In the genomic region with DNA sequence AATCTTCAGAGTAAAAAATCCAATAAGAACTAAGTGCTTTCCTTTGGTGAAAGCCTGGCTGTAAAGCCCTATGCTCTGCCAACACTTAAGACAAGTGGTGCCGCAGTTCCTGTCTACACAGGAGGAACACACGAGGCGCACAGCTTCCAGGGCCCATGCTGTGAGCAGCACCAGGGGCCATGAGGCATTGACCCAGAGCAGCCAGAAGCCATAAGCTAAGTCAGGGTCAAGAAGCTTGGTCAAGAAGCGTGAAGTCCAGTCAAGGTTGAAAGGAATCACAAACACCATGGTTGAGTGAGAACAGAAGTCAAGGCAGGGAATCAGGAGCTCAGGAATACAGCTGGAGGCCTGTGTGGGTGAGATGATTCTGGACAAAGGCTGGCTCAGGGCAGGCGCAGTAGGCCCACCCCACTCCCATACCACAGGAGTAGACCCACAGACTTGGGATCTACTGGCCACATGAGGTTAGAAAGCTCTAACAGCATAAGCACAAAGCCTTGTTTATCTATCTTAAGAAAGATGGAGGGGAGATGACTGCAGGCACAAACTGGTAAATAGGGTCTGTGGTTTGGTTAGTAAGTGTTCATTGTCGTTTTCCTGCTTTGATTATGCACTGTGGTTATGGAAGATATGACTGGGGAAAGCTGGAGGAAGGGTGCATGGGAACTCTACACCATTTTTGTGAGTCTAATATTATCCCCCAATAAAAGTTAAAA, we compare ENCODE assay signal across 29 cellular contexts. TPM values are rescaled to one million over a fixed set of nuclear protein-coding genes. Genes with fewer than 3 reads are reported as not detected.
DNase-seq lines count a peak whose midpoint lies in the region; ATAC-seq, FAIRE-seq and TF ChIP-seq lines count a peak whose summit lies in the region.
"Had no signal": no experiment of that assay in that cellular context is flagged by ENCODE, and none has a peak within 500 bp of the region (broad histone marks: within the 10 kb centered on the region; RNA-seq: fewer than 3 reads in every experiment).

No MANE protein-coding gene starts in this region.

- ATAC-seq in naive thymus-derived CD8-positive, alpha-beta T cell, result no peak
- ATAC-seq in GM21360 (IDR thresholded peaks at IDR 0.05; ENCODE audit: unreplicated experiment) (no peak), GM21723 (IDR thresholded peaks at IDR 0.05; ENCODE audit: unreplicated experiment) (no peak)
- ATAC-seq: body of pancreas, gastroesophageal sphincter had no signal

- H3K9me3 Mint-ChIP-seq in naive thymus-derived CD8-positive, alpha-beta T cell, result no peaks in the 10 kb centered on the region

- H3K27me3 ChIP-seq in bronchial epithelial cell (ENCODE audit: control insufficient read depth, insufficient read depth, low read length), result no peaks in the 10 kb centered on the region
- H3K27me3 ChIP-seq: body of pancreas, esophagus muscularis mucosa, gastroesophageal sphincter, neutrophil, Peyer's patch, tibial artery had no signal

- H3K27ac Mint-ChIP-seq in naive thymus-derived CD8-positive, alpha-beta T cell, result peak overlapping the region in 8 of 10 donors; percentile 35 to 79 (median 64)

- H3K4me1 Mint-ChIP-seq in naive thymus-derived CD8-positive, alpha-beta T cell, result peaks cover 16 to 33% (median 19%) of the 10 kb centered on the region in 4 donors

- FAIRE-seq in bronchial epithelial cell (lab: Jason Lieb, UNC), result peak; percentile 80
- FAIRE-seq: H54, keratinocyte, small intestine had no signal

- peaks cover 15% of the 10 kb centered on the region for H3K36me3 ChIP-seq in bronchial epithelial cell (ENCODE audit: control insufficient read depth, insufficient read depth, low read length)

- no peak for TF ChIP-seq CTCF in bronchial epithelial cell (IDR thresholded peaks at IDR 0.05; ENCODE audit: insufficient read depth, low read length, severe bottlenecking)

- H3K4me3 Mint-ChIP-seq in naive thymus-derived CD8-positive, alpha-beta T cell, result peak overlapping the region in 1 of 10 donors; percentile 15

- H3K4me3 ChIP-seq in bronchial epithelial cell (ENCODE audit: low read depth, low read length), result no peak overlapping the region
- H3K4me3 ChIP-seq: body of pancreas, esophagus muscularis mucosa, gastroesophageal sphincter, Peyer's patch, tibial artery had no signal

- peak; percentile 46 for DNase-seq in NCI-H2107 treated with DMSO at 0.1 percent for 48 hours (lab: John Stamatoyannopoulos, UW; ENCODE audit: unreplicated experiment)
- DNase-seq in NCI-H2107 (lab: John Stamatoyannopoulos, UW), result no peak
- DNase-seq in DMS79 treated with DMSO at 0.1 percent for 48 hours (lab: John Stamatoyannopoulos, UW), result peak; percentile 95
- DNase-seq in bronchial epithelial cell (ENCODE audit: low read depth), result no peak
- DNase-seq in naive thymus-derived CD8-positive, alpha-beta T cell, result no peak
- no peak for DNase-seq in posterior cingulate gyrus
- DNase-seq: 8988T; activated CD4-positive, alpha-beta T cell treated with anti-CD3 and anti-CD28 coated beads, Interleukin-2, amount 50 U/mL, for 4 hours; activated naive CD4-positive, alpha-beta T cell treated with anti-CD3 and anti-CD28 coated beads, Interleukin-2, amount 50 U/mL, for 16 hours; activated T-cell treated with anti-CD3 and anti-CD28 coated beads for 4 hours; AML-193; body of pancreas; COR-L47; effector CD4-positive, alpha-beta T cell; NCI-H510A treated with DMSO at 0.1 percent for 48 hours; NK-92 treated with Interleukin-12 subunit alpha and Interleukin-12 subunit beta, amount 100 ng/mL, for 24 hours; Peyer's patch; small intestine; stimulated activated CD4-positive, alpha-beta T cell treated with anti-CD3 and anti-CD28 coated beads, Interleukin-2, amount 100 ng/mL, for 48 hours; stimulated activated naive CD4-positive, alpha-beta T cell treated with Interleukin-2 at 50 U/mL for 16 hours; T-helper 2 cell; tibial artery had no signal

- intact Hi-C loops in posterior cingulate gyrus (cut with DNase I), result no loop called here

- peaks cover 28 to 92% (median 56%) of the 10 kb centered on the region in 3 donors for H3K36me3 Mint-ChIP-seq in naive thymus-derived CD8-positive, alpha-beta T cell

- no peaks in the 10 kb centered on the region for H3K27me3 Mint-ChIP-seq in naive thymus-derived CD8-positive, alpha-beta T cell

- POLR2A ChIA-PET in naive thymus-derived CD8-positive, alpha-beta T cell (lab: Charles Lee), result interaction anchor here (1.1 to 1.6 kb wide), 5 partner anchors 10 to 53 kb away, joined by 3 to 7 read pairs (median 3); no protein-coding TSS in a partner anchor

RNA-seq across cellular contexts. Expression of a gene that starts 42.9 kb away (rescaled TPM):
- 12.1 and 15.9 TPM in 2 replicates for total RNA-seq in bronchial epithelial cell
- 100 to 1,000 TPM; 212 to 217 TPM for total RNA-seq in naive thymus-derived CD8-positive, alpha-beta T cell
- polyA plus RNA-seq in naive thymus-derived CD8-positive, alpha-beta T cell, result 100 to 1,000 TPM; 103 to 152 (median 150) TPM

RNA-seq across cellular contexts. Expression of a gene that starts 44.1 kb away (rescaled TPM):
- 21.8 and 35.8 TPM in 2 replicates for total RNA-seq in bronchial epithelial cell
- total RNA-seq in naive thymus-derived CD8-positive, alpha-beta T cell, result 10 to 100 TPM; 58.3 to 59.3 TPM
- 10 to 100 TPM; 57.5 to 90.4 (median 89.5) TPM for polyA plus RNA-seq in naive thymus-derived CD8-positive, alpha-beta T cell

RNA-seq across cellular contexts. Expression of a gene that starts 46.1 kb away (rescaled TPM):
- 5.3 and 6.8 TPM in 2 replicates for total RNA-seq in bronchial epithelial cell
- 1 to 10 TPM; 5.5 to 5.9 TPM for total RNA-seq in naive thymus-derived CD8-positive, alpha-beta T cell
- 1 to 10 TPM; 4.1 to 6.8 (median 6.1) TPM for polyA plus RNA-seq in naive thymus-derived CD8-positive, alpha-beta T cell

Comparison
In these comparisons a context has a peak if more than half of its experiments do, and no peak if none do; other contexts are left out.
1. DNase-seq: peak in NCI-H2107 treated with DMSO at 0.1 percent for 48 hours (single experiment) and DMS79 treated with DMSO at 0.1 percent for 48 hours (single experiment); none in NCI-H2107 (single experiment), bronchial epithelial cell (single experiment), naive thymus-derived CD8-positive, alpha-beta T cell (0 of 10) and posterior cingulate gyrus (0 of 10).
2. RNA of a gene that starts 42.9 kb away (total RNA-seq): 212 to 217 TPM in naive thymus-derived CD8-positive, alpha-beta T cell; 12.1 to 15.9 TPM in bronchial epithelial cell; every median in the first group is over 10 times any median in the second.